Comparison of ENCODE assay signal across 22 cellular contexts in the genomic region with DNA sequence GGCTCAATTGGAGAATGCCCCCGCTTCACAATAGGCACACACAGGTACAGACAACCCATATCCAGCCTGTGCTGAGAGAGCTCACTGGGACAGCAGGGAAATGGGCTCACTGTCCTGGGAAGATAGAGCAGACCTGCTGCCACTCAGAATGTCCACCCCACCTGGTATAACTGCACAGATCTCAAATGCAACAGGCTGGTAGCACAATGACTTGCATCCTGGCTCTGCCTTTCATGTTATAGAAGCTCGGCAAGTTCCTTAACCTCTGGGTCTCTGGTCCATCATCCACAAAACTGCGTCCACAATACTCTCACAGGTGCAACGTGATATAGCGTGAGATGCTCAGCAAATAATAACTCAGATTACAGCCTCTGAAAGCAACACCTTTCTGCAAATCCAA.
"Had no signal": no experiment of that assay in that cellular context is flagged by ENCODE, and none has a peak within 500 bp of the region (broad histone marks: within the 10 kb centered on the region; RNA-seq: fewer than 3 reads in every experiment).

No MANE protein-coding gene starts in this region.

- H3K9ac ChIP-seq: parathyroid adenoma had no signal

- H3K9me3 Mint-ChIP-seq: natural killer cell, neural crest cell, type B pancreatic cell had no signal

- H3K27ac ChIP-seq: dorsolateral prefrontal cortex, esophagus muscularis mucosa, foreskin keratinocyte, lower lobe of right lung, neutrophil, parathyroid adenoma, sigmoid colon, testis, tibial artery had no signal

- H3K4me3 ChIP-seq: dorsolateral prefrontal cortex, esophagus muscularis mucosa, lower lobe of right lung, sigmoid colon, testis, tibial artery had no signal

- H3K27ac Mint-ChIP-seq: natural killer cell; progenitor cell of endocrine pancreas; stimulated activated effector memory CD8-positive, alpha-beta T cell treated with anti-CD3 and anti-CD28 coated beads, Interleukin-12 subunit alpha, Interleukin-12 subunit beta, amount 100 ng/mL, for 72 hours; type B pancreatic cell had no signal

- H3K36me3 Mint-ChIP-seq: natural killer cell; stimulated activated effector memory CD8-positive, alpha-beta T cell treated with anti-CD3 and anti-CD28 coated beads, Interleukin-12 subunit alpha, Interleukin-12 subunit beta, amount 100 ng/mL, for 72 hours; type B pancreatic cell had no signal

- ATAC-seq: left ventricle myocardium superior; lower lobe of right lung; natural killer cell; stimulated activated effector memory CD8-positive, alpha-beta T cell treated with anti-CD3 and anti-CD28 coated beads, Interleukin-12 subunit alpha, Interleukin-12 subunit beta, amount 100 ng/mL, for 72 hours had no signal

- H3K4me1 ChIP-seq: esophagus muscularis mucosa, foreskin keratinocyte, lower lobe of right lung, parathyroid adenoma, sigmoid colon, testis, tibial artery had no signal

- H3K27me3 ChIP-seq: dorsolateral prefrontal cortex, foreskin keratinocyte, neutrophil, sigmoid colon, testis, tibial artery had no signal

- H3K9me3 ChIP-seq: esophagus muscularis mucosa, lower lobe of right lung, neutrophil, sigmoid colon, testis, tibial artery had no signal

- FAIRE-seq: endothelial cell of umbilical vein, keratinocyte had no signal

- H3K4me1 Mint-ChIP-seq: natural killer cell; neural crest cell; stimulated activated effector memory CD8-positive, alpha-beta T cell treated with anti-CD3 and anti-CD28 coated beads, Interleukin-12 subunit alpha, Interleukin-12 subunit beta, amount 100 ng/mL, for 72 hours had no signal

- H3K4me3 Mint-ChIP-seq: natural killer cell; neural crest cell; stimulated activated effector memory CD8-positive, alpha-beta T cell treated with anti-CD3 and anti-CD28 coated beads, Interleukin-12 subunit alpha, Interleukin-12 subunit beta, amount 100 ng/mL, for 72 hours; type B pancreatic cell had no signal

- DNase-seq: dorsolateral prefrontal cortex; effector CD8-positive, alpha-beta T cell; foreskin keratinocyte; left ventricle myocardium superior; lower lobe of right lung; natural killer cell; sigmoid colon; stimulated activated CD4-positive, alpha-beta T cell treated with anti-CD3 and anti-CD28 coated beads, Interleukin-2, amount 100 ng/mL, for 24 hours; stimulated activated CD4-positive, alpha-beta T cell treated with anti-CD3 and anti-CD28 coated beads, Interleukin-4, amount 100 ng/mL, for 24 hours; stimulated activated naive CD4-positive, alpha-beta T cell treated with Interleukin-2 at 50 U/mL for 16 hours; substantia nigra; testis; tibial artery had no signal

- H3K36me3 ChIP-seq: esophagus muscularis mucosa, lower lobe of right lung, neutrophil, sigmoid colon, tibial artery had no signal
